20 cellular contexts compared by ENCODE assay signal in the genomic region with DNA sequence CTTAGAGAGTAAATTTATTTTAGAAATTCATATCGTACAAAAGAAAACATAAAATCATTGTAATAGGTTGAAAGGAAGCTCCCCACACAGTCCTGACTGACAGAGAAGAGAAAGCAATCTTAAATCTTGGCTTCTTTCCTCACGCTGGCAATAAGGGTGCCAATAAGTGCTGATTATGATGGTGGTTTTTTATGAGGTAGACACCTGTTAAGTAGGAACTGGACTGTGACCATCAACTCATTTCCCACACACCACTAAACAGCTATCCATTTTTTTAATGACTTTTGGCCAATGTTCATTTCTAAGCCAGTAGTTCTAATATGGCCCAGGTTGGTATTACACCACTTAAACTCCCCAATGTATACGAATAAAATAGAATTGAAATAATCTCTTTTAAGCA.
"Had no signal": no experiment of that assay in that cellular context is flagged by ENCODE, and none has a peak within 500 bp of the region (broad histone marks: within the 10 kb centered on the region; RNA-seq: fewer than 3 reads in every experiment).

No MANE protein-coding gene starts in this region.

- H3K9me3 ChIP-seq: prostate gland, vagina had no signal

- H3K4me3 Mint-ChIP-seq: activated CD4-positive, alpha-beta memory T cell treated with anti-CD3 and anti-CD28 coated beads for 36 hours; activated CD4-positive, alpha-beta T cell treated with anti-CD3 and anti-CD28 coated beads for 36 hours; activated naive CD8-positive, alpha-beta T cell treated with anti-CD3 and anti-CD28 coated beads for 36 hours; immature natural killer cell; naive thymus-derived CD8-positive, alpha-beta T cell; WTC11 had no signal

- H3K27ac Mint-ChIP-seq: activated CD4-positive, alpha-beta memory T cell treated with anti-CD3 and anti-CD28 coated beads for 36 hours; activated CD4-positive, alpha-beta T cell treated with anti-CD3 and anti-CD28 coated beads for 36 hours; activated naive CD8-positive, alpha-beta T cell treated with anti-CD3 and anti-CD28 coated beads for 36 hours; immature natural killer cell; naive thymus-derived CD8-positive, alpha-beta T cell; WTC11 had no signal

- H3K36me3 ChIP-seq: esophagus muscularis mucosa, prostate gland, right atrium auricular region, vagina had no signal

- H3K4me3 ChIP-seq: esophagus muscularis mucosa, prostate gland, right atrium auricular region, vagina had no signal

- H3K27me3 ChIP-seq: esophagus muscularis mucosa, right atrium auricular region, vagina had no signal

- H3K4me1 Mint-ChIP-seq: activated CD4-positive, alpha-beta T cell treated with anti-CD3 and anti-CD28 coated beads for 36 hours; activated naive CD8-positive, alpha-beta T cell treated with anti-CD3 and anti-CD28 coated beads for 36 hours; immature natural killer cell; naive thymus-derived CD8-positive, alpha-beta T cell had no signal

- H3K27me3 Mint-ChIP-seq: activated CD4-positive, alpha-beta memory T cell treated with anti-CD3 and anti-CD28 coated beads for 36 hours; activated CD4-positive, alpha-beta T cell treated with anti-CD3 and anti-CD28 coated beads for 36 hours; activated naive CD8-positive, alpha-beta T cell treated with anti-CD3 and anti-CD28 coated beads for 36 hours; naive thymus-derived CD8-positive, alpha-beta T cell had no signal

- H3K4me1 ChIP-seq: esophagus muscularis mucosa, prostate gland, right atrium auricular region, vagina had no signal

- DNase-seq: activated CD4-positive, alpha-beta memory T cell treated with anti-CD3 and anti-CD28 coated beads for 36 hours; activated CD4-positive, alpha-beta T cell treated with anti-CD3 and anti-CD28 coated beads for 36 hours; activated naive CD8-positive, alpha-beta T cell treated with anti-CD3 and anti-CD28 coated beads for 36 hours; amniotic stem cell; dermis blood vessel endothelial cell; effector memory CD4-positive, alpha-beta T cell; immature natural killer cell; kidney glomerular epithelial cell; left ventricle myocardium superior; mesenchymal stem cell; naive thymus-derived CD8-positive, alpha-beta T cell; stimulated activated CD4-positive, alpha-beta T cell treated with anti-CD3 and anti-CD28 coated beads, Interleukin-2, amount 100 ng/mL, for 24 hours; stimulated activated naive CD8-positive, alpha-beta T cell treated with anti-CD3 and anti-CD28 coated beads, Interleukin-15, Interleukin-2, amounts not matched to agents 100 U/mL and 50 U/mL, for 24 hours; substantia nigra; trophoblast cell had no signal

- H3K27ac ChIP-seq: esophagus muscularis mucosa, prostate gland, right atrium auricular region, vagina had no signal

- ATAC-seq: activated CD4-positive, alpha-beta T cell treated with anti-CD3 and anti-CD28 coated beads for 36 hours; left ventricle myocardium superior; naive thymus-derived CD8-positive, alpha-beta T cell; stimulated activated naive CD8-positive, alpha-beta T cell treated with anti-CD3 and anti-CD28 coated beads, Interleukin-15, Interleukin-2, amounts not matched to agents 100 U/mL and 50 U/mL, for 24 hours; WTC11 had no signal

- H3K36me3 Mint-ChIP-seq: activated CD4-positive, alpha-beta memory T cell treated with anti-CD3 and anti-CD28 coated beads for 36 hours; activated naive CD8-positive, alpha-beta T cell treated with anti-CD3 and anti-CD28 coated beads for 36 hours; immature natural killer cell had no signal
